In genomic region chr1:38992450-38993111, GRCh38 we compare ENCODE assay signal across 7 cellular contexts. TPM values are rescaled to one million over a fixed set of nuclear protein-coding genes. Genes with fewer than 3 reads are reported as not detected.
A peak's percentile ranks its signal among the peaks of the same experiment; 100 is the strongest.
DNase-seq lines count a peak whose midpoint lies in the region; ATAC-seq and TF ChIP-seq lines count a peak whose summit lies in the region.

No MANE protein-coding gene starts in this region.

- no peaks in the 10 kb centered on the region for H3K27me3 ChIP-seq in H9 (ENCODE audit: insufficient read depth, low read length)
- H3K27me3 ChIP-seq in right cardiac atrium (ENCODE audit: control insufficient read depth, insufficient read depth): no peaks in the 10 kb centered on the region
- H3K27me3 ChIP-seq in body of pancreas: no peaks in the 10 kb centered on the region

- peak overlapping the region; percentile 99 for H3K4me3 ChIP-seq in right cardiac atrium (ENCODE audit: low read length)
- H3K4me3 ChIP-seq in body of pancreas: peak overlapping the region in 1 of 2 donors; percentile 99

- H3K9me3 Mint-ChIP-seq in H9: no peaks in the 10 kb centered on the region
- no peaks in the 10 kb centered on the region for H3K9me3 Mint-ChIP-seq in T-cell
- H3K9me3 Mint-ChIP-seq in stimulated activated naive B cell treated with anti-CD40 and anti-IgM and Interleukin-4, amounts not matched to agents 10 μg/mL and 1 μg/mL and 100 μg/mL, for 72 hours: no peaks in the 10 kb centered on the region

- no peak overlapping the region for H3K14ac ChIP-seq in H9 (ENCODE audit: insufficient read depth, low read length)

- no peak overlapping the region for H2BK120ac ChIP-seq in H9 (ENCODE audit: low read depth, low read length, poor library complexity, severe bottlenecking)

- H3K23ac ChIP-seq in H9 (ENCODE audit: insufficient read length, low read depth, low read length): peak overlapping the region; percentile 98

- no peak overlapping the region for H2BK12ac ChIP-seq in H9 (ENCODE audit: insufficient read length, low read depth, low read length)

- POLR2A ChIA-PET in T-cell (lab: Charles Lee): interaction anchor here (0.6 to 1.1 kb wide), 3 partner anchors 14 to 206 kb away, joined by 3 to 5 read pairs (median 3); no protein-coding TSS in a partner anchor

- peaks cover 31 to 54% (median 47%) of the 10 kb centered on the region in 3 experiments for H3K36me3 Mint-ChIP-seq in H9 (ENCODE audit: insufficient read depth in 1 of 3, low read depth in 3 of 3)
- H3K36me3 Mint-ChIP-seq in T-cell: peaks cover 15% of the 10 kb centered on the region
- peaks cover 21 to 31% of the 10 kb centered on the region in 2 donors for H3K36me3 Mint-ChIP-seq in stimulated activated naive B cell treated with anti-CD40 and anti-IgM and Interleukin-4, amounts not matched to agents 10 μg/mL and 1 μg/mL and 100 μg/mL, for 72 hours

- no peak overlapping the region for H2AFZ ChIP-seq in H9 (ENCODE audit: low read length)

- H2AK5ac ChIP-seq in H9 (ENCODE audit: insufficient read length, low read length): no peak overlapping the region

- H3K27me3 Mint-ChIP-seq in H9 (ENCODE audit: low read depth): no peaks in the 10 kb centered on the region
- H3K27me3 Mint-ChIP-seq in T-cell: no peaks in the 10 kb centered on the region
- no peaks in the 10 kb centered on the region for H3K27me3 Mint-ChIP-seq in stimulated activated naive B cell treated with anti-CD40 and anti-IgM and Interleukin-4, amounts not matched to agents 10 μg/mL and 1 μg/mL and 100 μg/mL, for 72 hours

- no peak overlapping the region for H2BK15ac ChIP-seq in H9 (ENCODE audit: low read depth, low read length)

- H4K5ac ChIP-seq in H9 (ENCODE audit: insufficient read length, low read depth, low read length): no peak overlapping the region

- intact Hi-C loops in right cardiac atrium (cut with DNase I): loop anchor here in 2 of 4 donors (10.0 kb wide), 1 partner anchor 128 kb away; no protein-coding TSS in a partner anchor
- intact Hi-C loops in body of pancreas (cut with DNase I): loop anchor here (10.0 kb wide), 1 partner anchor 138 kb away; the partner anchor contains the start of gene RRAGC

- CTCF ChIA-PET in T-cell (lab: Charles Lee): interaction anchor here (0.6 to 2.0 kb wide), 3 partner anchors 15 to 229 kb away, joined by 3 to 6 read pairs (median 5); partner anchors contain the start of gene NDUFS5 (in 1 of the 2)

- peaks cover 48 to 60% of the 10 kb centered on the region in 2 experiments for H3K4me1 Mint-ChIP-seq in H9
- H3K4me1 Mint-ChIP-seq in T-cell: peaks cover 54 to 66% (median 61%) of the 10 kb centered on the region in 3 donors
- H3K4me1 Mint-ChIP-seq in stimulated activated naive B cell treated with anti-CD40 and anti-IgM and Interleukin-4, amounts not matched to agents 10 μg/mL and 1 μg/mL and 100 μg/mL, for 72 hours: peaks cover 21 to 45% of the 10 kb centered on the region in 2 donors

- H3K9me3 ChIP-seq in H9 (ENCODE audit: control insufficient read depth, low read depth, low read length) (no peaks in the 10 kb centered on the region), right cardiac atrium (ENCODE audit: control insufficient read depth, low read length) (no peaks in the 10 kb centered on the region), body of pancreas (no peaks in the 10 kb centered on the region)

- peak overlapping the region; percentile 82 for H3K56ac ChIP-seq in H9 (ENCODE audit: insufficient read length, low read depth, low read length)

- peaks cover 51% of the 10 kb centered on the region for H3K79me2 ChIP-seq in H9 (ENCODE audit: insufficient read depth, low read length)

- H3K79me1 ChIP-seq in H9 (ENCODE audit: insufficient read depth, low read depth, low read length, poor library complexity, severe bottlenecking): no peaks in the 10 kb centered on the region

- no peak overlapping the region for H3K18ac ChIP-seq in H9 (ENCODE audit: insufficient read length, low read depth, low read length)

- TF ChIP-seq POLR2A in body of pancreas (IDR thresholded peaks at IDR 0.05): no peak

- no peaks in the 10 kb centered on the region for H4K20me1 ChIP-seq in H9 (ENCODE audit: control insufficient read depth, insufficient read depth, insufficient read length)

- no peak overlapping the region for H4K91ac ChIP-seq in H9 (ENCODE audit: insufficient read length, low read depth, low read length)

- ATAC-seq in T-cell (replicated peaks in 1 of 4): no peak
- ATAC-seq in right cardiac atrium: no peak
- peak in 1 of 2 donors; percentile 18 for ATAC-seq in stimulated activated naive B cell treated with anti-CD40 and anti-IgM and Interleukin-4, amounts not matched to agents 10 μg/mL and 1 μg/mL and 100 μg/mL, for 72 hours (replicated peaks)
- no peak for ATAC-seq in body of pancreas

- H3K36me3 ChIP-seq in body of pancreas (replicated peaks in 1 of 2; ENCODE audit: insufficient read depth in 1 of 2, low read depth in 2 of 2): no peaks in the 10 kb centered on the region

- DNase-seq in H9 (no peak), T-cell (no peak), right cardiac atrium (no peak), body of pancreas (no peak), NCI-H2196 (lab: John Stamatoyannopoulos, UW; ENCODE audit: unreplicated experiment) (no peak)
- DNase-seq in stimulated activated naive B cell treated with anti-CD40 and anti-IgM and Interleukin-4, amounts not matched to agents 10 μg/mL and 1 μg/mL and 100 μg/mL, for 72 hours: no peak
- DNase-seq in activated CD4-positive, CD25-positive, alpha-beta regulatory T cell treated with anti-CD3 and anti-CD28 coated beads, Interleukin-2, amount 50 U/mL, for 72 hours: no peak

- peaks cover 13% of the 10 kb centered on the region for H3K23me2 ChIP-seq in H9 (ENCODE audit: insufficient read length, low read depth, low read length, poor library complexity, severe bottlenecking)

- H3K27ac Mint-ChIP-seq in H9: peak overlapping the region; percentile 50 to 95 (median 74); a peak in 6 of 7 replicates
- peak overlapping the region; percentile 86 to 87 for H3K27ac Mint-ChIP-seq in T-cell
- H3K27ac Mint-ChIP-seq in stimulated activated naive B cell treated with anti-CD40 and anti-IgM and Interleukin-4, amounts not matched to agents 10 μg/mL and 1 μg/mL and 100 μg/mL, for 72 hours: peak overlapping the region; percentile 73

- H3K27ac ChIP-seq in H9 (ENCODE audit: insufficient read length, low read depth, low read length): peak overlapping the region; percentile 78
- H3K27ac ChIP-seq in right cardiac atrium (ENCODE audit: low read length): peak overlapping the region; percentile 14
- H3K27ac ChIP-seq in body of pancreas: peak overlapping the region in 2 of 4 donors; percentile 94 to 97

- no peak overlapping the region for H4K8ac ChIP-seq in H9 (replicated peaks; ENCODE audit: insufficient read length, low read depth, low read length)

- peak overlapping the region; percentile 100 for H3K4me2 ChIP-seq in H9 (ENCODE audit: insufficient read depth, insufficient read length, low read length)

- H3T11ph ChIP-seq in H9 (ENCODE audit: low read length): no peak overlapping the region

- peak overlapping the region; percentile 99 for H3K9ac ChIP-seq in H9 (ENCODE audit: extremely low read depth, insufficient read length, low read length)

- TF ChIP-seq CTCF in H9 (conservative IDR thresholded peaks at IDR 0.05) (no peak), body of pancreas (IDR thresholded peaks at IDR 0.05) (no peak)

- no peak overlapping the region for H2BK20ac ChIP-seq in H9 (ENCODE audit: low read depth, low read length, poor library complexity, severe bottlenecking)

- no CpG with 5 or more reads among the region's 9 CpGs for WGBS in H9 (ENCODE audit: extremely low coverage, insufficient read length, low lambda C conversion rate)
- 23% methylated on average over 9 of the region's 9 CpGs for WGBS in right cardiac atrium
- 16 to 21% methylated on average over 9 of the region's 9 CpGs for WGBS in body of pancreas, 2 donors

- peak overlapping the region; percentile 84 to 91 for H3K4me3 Mint-ChIP-seq in H9
- peak overlapping the region; percentile 81 to 87 (median 86) for H3K4me3 Mint-ChIP-seq in T-cell
- H3K4me3 Mint-ChIP-seq in stimulated activated naive B cell treated with anti-CD40 and anti-IgM and Interleukin-4, amounts not matched to agents 10 μg/mL and 1 μg/mL and 100 μg/mL, for 72 hours: peak overlapping the region; percentile 87 to 90

- peak overlapping the region; percentile 87 for H2BK5ac ChIP-seq in H9 (ENCODE audit: insufficient read length, low read length)

- no peaks in the 10 kb centered on the region; the same call in 1 of the 2 replicates for H3K4me1 ChIP-seq in H9 (ENCODE audit: insufficient read depth, low read length)
- peaks cover 6% of the 10 kb centered on the region for H3K4me1 ChIP-seq in right cardiac atrium (ENCODE audit: control insufficient read depth, insufficient read depth, low read length)
- peaks cover 35% of the 10 kb centered on the region for H3K4me1 ChIP-seq in body of pancreas

- H3K4ac ChIP-seq in H9 (ENCODE audit: low read depth, low read length): no peak overlapping the region

RNA-seq across cellular contexts. Expression of gene AKIRIN1, which starts 1.5 kb away (rescaled TPM):
- total RNA-seq in H9 (2021) (235 and 237 TPM in 2 replicates), T-cell (10 to 100 TPM; 62.7 to 79.8 (median 72.7) TPM), right cardiac atrium (10 to 100 TPM; 44.6 to 63.3 (median 56.0) TPM), body of pancreas (10 to 100 TPM; 17.8 to 20.5 TPM)
- 32.2 TPM for polyA plus RNA-seq in right cardiac atrium

RNA-seq across cellular contexts. Expression of gene NDUFS5, which starts 33.6 kb away (rescaled TPM):
- 367 and 376 TPM in 2 replicates for total RNA-seq in H9 (2021)
- total RNA-seq in T-cell: 100 to 1,000 TPM in 3 of 5 donors, 10 to 100 TPM in 2; 95.3 to 120 (median 101) TPM
- 100 to 1,000 TPM; 466 to 643 (median 510) TPM for total RNA-seq in right cardiac atrium
- 2,285 TPM for polyA plus RNA-seq in right cardiac atrium
- 100 to 1,000 TPM; 192 to 243 TPM for total RNA-seq in body of pancreas

RNA-seq across cellular contexts. Expression of gene RHBDL2, which starts 51.0 kb away (rescaled TPM):
- total RNA-seq in H9 (2021) (0.15 TPM in 1 of 2 replicates, not detected in the other), T-cell (not detected), right cardiac atrium (under 1 TPM in 3 of 4 donors, not detected in 1; 0.24 to 0.39 (median 0.29) TPM), body of pancreas (under 1 TPM in 1 of 2 donors, not detected in 1; 0.99 TPM)
- 0.23 TPM for polyA plus RNA-seq in right cardiac atrium
